Comparison of ENCODE assay signal across 26 cellular contexts in genomic region chr1:239744851-239745250, GRCh38.
"Had no signal": no experiment of that assay in that cellular context is flagged by ENCODE, and none has a peak within 500 bp of the region (broad histone marks: within the 10 kb centered on the region; RNA-seq: fewer than 3 reads in every experiment).

No MANE protein-coding gene starts in this region.

- ATAC-seq: activated T-cell treated with anti-CD3 and anti-CD28 coated beads, Interleukin-2, amount 50 U/mL, for 72 hours; body of pancreas; SK-N-SH treated with all-trans-retinoic acid at 6 μM for 48 hours had no signal

- H3K4me3 ChIP-seq: ascending aorta, body of pancreas, coronary artery, Peyer's patch, SJSA1 had no signal

- H3K4me3 Mint-ChIP-seq: activated CD4-positive, alpha-beta memory T cell treated with anti-CD3 and anti-CD28 coated beads for 36 hours; activated CD4-positive, alpha-beta T cell treated with anti-CD3 and anti-CD28 coated beads, Interleukin-2, amount 10 ng/mL, durations not matched to agents 7 days and 5 days; activated T-cell treated with anti-CD3 and anti-CD28 coated beads, Interleukin-2, amount 50 U/mL, for 72 hours; T-helper 1 cell treated with Interleukin-12 subunit alpha and Interleukin-12 subunit beta and Interleukin-4 antibody, amounts not matched to agents 30 μg/mL and 1 μg/mL, for 36 hours had no signal

- H3K9me3 Mint-ChIP-seq: activated CD4-positive, alpha-beta memory T cell treated with anti-CD3 and anti-CD28 coated beads for 36 hours had no signal

- H3K27ac Mint-ChIP-seq: activated CD4-positive, alpha-beta memory T cell treated with anti-CD3 and anti-CD28 coated beads for 36 hours; activated CD4-positive, alpha-beta T cell treated with anti-CD3 and anti-CD28 coated beads, Interleukin-2, amount 10 ng/mL, durations not matched to agents 7 days and 5 days; activated T-cell treated with anti-CD3 and anti-CD28 coated beads, Interleukin-2, amount 50 U/mL, for 72 hours; activated T-helper 2 cell treated with anti-CD3 and anti-CD28 coated beads, Interferon-gamma antibody, Interleukin-2, Interleukin-4, amounts not matched to agents 10 μg/mL and 5 μg/mL and 100 μg/mL, durations not matched to agents 14 hours and 24 hours and 36 hours; T-helper 1 cell treated with Interleukin-12 subunit alpha and Interleukin-12 subunit beta and Interleukin-4 antibody, amounts not matched to agents 30 μg/mL and 1 μg/mL, for 36 hours had no signal

- H3K27me3 Mint-ChIP-seq: activated CD4-positive, alpha-beta memory T cell treated with anti-CD3 and anti-CD28 coated beads for 36 hours; activated CD4-positive, alpha-beta T cell treated with anti-CD3 and anti-CD28 coated beads, Interleukin-2, amount 10 ng/mL, durations not matched to agents 7 days and 5 days had no signal

- H3K36me3 Mint-ChIP-seq: activated CD4-positive, alpha-beta memory T cell treated with anti-CD3 and anti-CD28 coated beads for 36 hours had no signal

- DNase-seq: activated CD4-positive, alpha-beta memory T cell treated with anti-CD3 and anti-CD28 coated beads for 36 hours; activated CD4-positive, alpha-beta T cell treated with anti-CD3 and anti-CD28 coated beads, Interleukin-2, amount 10 ng/mL, durations not matched to agents 7 days and 5 days; activated CD4-positive, CD25-positive, alpha-beta regulatory T cell; activated CD8-positive, alpha-beta memory T cell treated with anti-CD3 and anti-CD28 coated beads, Interleukin-2, amount 50 U/mL, for 4 hours; activated gamma-delta T cell treated with Interleukin-2 at 50 U/mL for 16 hours; activated naive CD4-positive, alpha-beta T cell treated with anti-CD3 and anti-CD28 coated beads, Interleukin-2, amount 50 U/mL, for 16 hours; activated T-cell treated with anti-CD3 and anti-CD28 coated beads, Interleukin-2, amount 50 U/mL, for 72 hours; body of pancreas; central memory CD4-positive, alpha-beta T cell; MM.1S; NCI-H1092 treated with DMSO at 0.1 percent for 48 hours; NCI-H1417 treated with DMSO at 0.1 percent for 48 hours; NCI-H1694 treated with DMSO at 0.1 percent for 48 hours; NCI-H2029 treated with DMSO at 0.1 percent for 48 hours; NCI-H510A treated with DMSO at 0.1 percent for 48 hours; NCI-H69; NK-92 treated with Interleukin-12 subunit alpha and Interleukin-12 subunit beta, amount 100 ng/mL, for 24 hours; Peyer's patch; Right ventricle myocardium superior; T-helper 9 cell had no signal
